14 cellular contexts compared by ENCODE assay signal in genomic region chr5:346229-346935, GRCh38. TPM values are rescaled to one million over a fixed set of nuclear protein-coding genes. Genes with fewer than 3 reads are reported as not detected.
DNase-seq lines count a peak whose midpoint lies in the region; TF ChIP-seq lines count a peak whose summit lies in the region.
"Had no signal": no experiment of that assay in that cellular context is flagged by ENCODE, and none has a peak within 500 bp of the region (broad histone marks: within the 10 kb centered on the region; RNA-seq: fewer than 3 reads in every experiment).

No MANE protein-coding gene starts in this region.

- peaks cover 6% of the 10 kb centered on the region for H3F3A ChIP-seq in neural progenitor cell (ENCODE audit: low read depth)

- no peaks in the 10 kb centered on the region for H3K9me3 ChIP-seq in neural progenitor cell (ENCODE audit: low read depth)

- no peak overlapping the region for H3K4me3 Mint-ChIP-seq in activated CD4-positive, alpha-beta memory T cell treated with anti-CD3 and anti-CD28 coated beads, Interleukin-2, amount 10 ng/mL, durations not matched to agents 7 days and 5 days
- H3K4me3 Mint-ChIP-seq in activated CD4-positive, alpha-beta memory T cell treated with anti-CD3 and anti-CD28 coated beads for 36 hours, result no peak overlapping the region
- H3K4me3 Mint-ChIP-seq in activated naive CD8-positive, alpha-beta T cell treated with anti-CD3 and anti-CD28 coated beads for 36 hours, result peak overlapping the region; percentile 63
- peak overlapping the region; percentile 46 for H3K4me3 Mint-ChIP-seq in neural progenitor cell
- H3K4me3 Mint-ChIP-seq: H9 had no signal

- no peaks in the 10 kb centered on the region for H3K79me2 ChIP-seq in neural progenitor cell (ENCODE audit: low read depth)
- H3K79me2 ChIP-seq: parathyroid adenoma had no signal

- H3K27me3 ChIP-seq in neural progenitor cell, result peaks cover 29% of the 10 kb centered on the region

- H3K4me3 ChIP-seq in neural progenitor cell, result no peak overlapping the region
- H3K4me3 ChIP-seq: PC-9 had no signal

- H3K36me3 Mint-ChIP-seq in activated CD4-positive, alpha-beta memory T cell treated with anti-CD3 and anti-CD28 coated beads, Interleukin-2, amount 10 ng/mL, durations not matched to agents 7 days and 5 days (ENCODE audit: low read depth), result peaks cover 40% of the 10 kb centered on the region
- H3K36me3 Mint-ChIP-seq in activated CD4-positive, alpha-beta memory T cell treated with anti-CD3 and anti-CD28 coated beads for 36 hours, result peaks cover 10% of the 10 kb centered on the region
- H3K36me3 Mint-ChIP-seq in activated naive CD8-positive, alpha-beta T cell treated with anti-CD3 and anti-CD28 coated beads for 36 hours, result peaks cover 55% of the 10 kb centered on the region
- peaks cover 3% of the 10 kb centered on the region for H3K36me3 Mint-ChIP-seq in neural progenitor cell

- H4K20me1 ChIP-seq in neural progenitor cell (ENCODE audit: low read depth), result no peaks in the 10 kb centered on the region

- H3K27me3 Mint-ChIP-seq in activated CD4-positive, alpha-beta memory T cell treated with anti-CD3 and anti-CD28 coated beads, Interleukin-2, amount 10 ng/mL, durations not matched to agents 7 days and 5 days, result no peaks in the 10 kb centered on the region
- peaks cover 36% of the 10 kb centered on the region for H3K27me3 Mint-ChIP-seq in activated CD4-positive, alpha-beta memory T cell treated with anti-CD3 and anti-CD28 coated beads for 36 hours
- H3K27me3 Mint-ChIP-seq in activated naive CD8-positive, alpha-beta T cell treated with anti-CD3 and anti-CD28 coated beads for 36 hours, result no peaks in the 10 kb centered on the region
- peaks cover 15% of the 10 kb centered on the region for H3K27me3 Mint-ChIP-seq in neural progenitor cell (ENCODE audit: insufficient read depth, low read depth)

- no peaks in the 10 kb centered on the region for H3K36me3 ChIP-seq in neural progenitor cell

- H2AFZ ChIP-seq in neural progenitor cell (replicated peaks), result no peak overlapping the region
- H2AFZ ChIP-seq: parathyroid adenoma, PC-9 had no signal

- no peak for TF ChIP-seq CTCF in GM20000 (IDR thresholded peaks at IDR 0.05; ENCODE audit: extremely low read depth, missing control alignments)
- TF ChIP-seq CTCF in neural progenitor cell (IDR thresholded peaks at IDR 0.05), result no peak

- intact Hi-C loops in activated CD4-positive, alpha-beta memory T cell treated with anti-CD3 and anti-CD28 coated beads for 36 hours (cut with micrococcal nuclease), result no loop called here

- no peaks in the 10 kb centered on the region for H3K4me1 ChIP-seq in neural progenitor cell
- H3K4me1 ChIP-seq: parathyroid adenoma had no signal

- H3K27ac ChIP-seq in neural progenitor cell, result no peak overlapping the region
- H3K27ac ChIP-seq: parathyroid adenoma, PC-9 had no signal

- CTCF ChIA-PET in activated CD4-positive, alpha-beta memory T cell treated with anti-CD3 and anti-CD28 coated beads, Interleukin-2, amount 10 ng/mL, durations not matched to agents 7 days and 5 days (lab: Charles Lee), result interaction anchor here (1.1 to 1.4 kb wide), 2 partner anchors 9 to 30 kb away, joined by 3 read pairs; no protein-coding TSS in a partner anchor
- CTCF ChIA-PET in activated CD4-positive, alpha-beta memory T cell treated with anti-CD3 and anti-CD28 coated beads for 36 hours (lab: Charles Lee), result interaction anchor here (0.9 to 1.1 kb wide), 2 partner anchors 17 to 29 kb away, joined by 3 read pairs; no protein-coding TSS in a partner anchor

- POLR2A ChIA-PET in activated CD4-positive, alpha-beta memory T cell treated with anti-CD3 and anti-CD28 coated beads, Interleukin-2, amount 10 ng/mL, durations not matched to agents 7 days and 5 days (lab: Charles Lee), result interaction anchor here (1.0 to 1.9 kb wide), 3 partner anchors 9 to 32 kb away, joined by 3 to 9 read pairs (median 3); no protein-coding TSS in a partner anchor
- POLR2A ChIA-PET in activated CD4-positive, alpha-beta memory T cell treated with anti-CD3 and anti-CD28 coated beads for 36 hours (lab: Charles Lee), result interaction anchor here (0.6 kb wide), 1 partner anchor 13 kb away, joined by 3 read pairs; no protein-coding TSS in a partner anchor

- H3K4me2 ChIP-seq in neural progenitor cell, result no peak overlapping the region
- H3K4me2 ChIP-seq: PC-9 had no signal

- H3K27ac Mint-ChIP-seq in activated CD4-positive, alpha-beta memory T cell treated with anti-CD3 and anti-CD28 coated beads, Interleukin-2, amount 10 ng/mL, durations not matched to agents 7 days and 5 days, result peak overlapping the region; percentile 45
- H3K27ac Mint-ChIP-seq in activated CD4-positive, alpha-beta memory T cell treated with anti-CD3 and anti-CD28 coated beads for 36 hours, result no peak overlapping the region
- peak overlapping the region; percentile 72 for H3K27ac Mint-ChIP-seq in activated naive CD8-positive, alpha-beta T cell treated with anti-CD3 and anti-CD28 coated beads for 36 hours
- no peak overlapping the region for H3K27ac Mint-ChIP-seq in neural progenitor cell

- DNase-seq in activated CD4-positive, alpha-beta memory T cell treated with anti-CD3 and anti-CD28 coated beads, Interleukin-2, amount 10 ng/mL, durations not matched to agents 7 days and 5 days, result no peak
- DNase-seq in activated CD4-positive, alpha-beta memory T cell treated with anti-CD3 and anti-CD28 coated beads for 36 hours, result no peak
- DNase-seq in GM20000 (ENCODE audit: low spot score) (peak; percentile 35), neural progenitor cell (ENCODE audit: low spot score) (no peak), HT-29 (ENCODE audit: low spot score) (no peak), AG08396 (ENCODE audit: low spot score) (no peak)
- DNase-seq in activated naive CD8-positive, alpha-beta T cell treated with anti-CD3 and anti-CD28 coated beads for 36 hours, result no peak
- DNase-seq in central memory CD4-positive, alpha-beta T cell, result no peak
- DNase-seq: ACHN, NCI-H1694 treated with DMSO at 0.1 percent for 48 hours, NCI-H510A treated with DMSO at 0.1 percent for 48 hours, PC-9 had no signal

- no peak overlapping the region for H3K9ac ChIP-seq in neural progenitor cell
- H3K9ac ChIP-seq: parathyroid adenoma had no signal

- peaks cover 48% of the 10 kb centered on the region for H3K4me1 Mint-ChIP-seq in activated CD4-positive, alpha-beta memory T cell treated with anti-CD3 and anti-CD28 coated beads, Interleukin-2, amount 10 ng/mL, durations not matched to agents 7 days and 5 days
- H3K4me1 Mint-ChIP-seq in activated CD4-positive, alpha-beta memory T cell treated with anti-CD3 and anti-CD28 coated beads for 36 hours (ENCODE audit: low read depth), result peaks cover 28% of the 10 kb centered on the region
- peaks cover 29% of the 10 kb centered on the region for H3K4me1 Mint-ChIP-seq in activated naive CD8-positive, alpha-beta T cell treated with anti-CD3 and anti-CD28 coated beads for 36 hours
- peaks cover 17% of the 10 kb centered on the region for H3K4me1 Mint-ChIP-seq in neural progenitor cell

- H3K9me3 Mint-ChIP-seq in activated CD4-positive, alpha-beta memory T cell treated with anti-CD3 and anti-CD28 coated beads, Interleukin-2, amount 10 ng/mL, durations not matched to agents 7 days and 5 days, result no peaks in the 10 kb centered on the region
- H3K9me3 Mint-ChIP-seq in activated CD4-positive, alpha-beta memory T cell treated with anti-CD3 and anti-CD28 coated beads for 36 hours, result peaks cover 3% of the 10 kb centered on the region
- H3K9me3 Mint-ChIP-seq in activated naive CD8-positive, alpha-beta T cell treated with anti-CD3 and anti-CD28 coated beads for 36 hours, result peaks cover under 1% of the 10 kb centered on the region
- H3K9me3 Mint-ChIP-seq in neural progenitor cell, result peaks cover 4% of the 10 kb centered on the region

RNA-seq across cellular contexts. Expression of gene AHRR, which starts 24.9 kb away (rescaled TPM):
- total RNA-seq in activated CD4-positive, alpha-beta memory T cell treated with anti-CD3 and anti-CD28 coated beads, Interleukin-2, amount 10 ng/mL, durations not matched to agents 7 days and 5 days, result 10 to 100 TPM; 23.6 to 24.6 TPM
- total RNA-seq in activated CD4-positive, alpha-beta memory T cell treated with anti-CD3 and anti-CD28 coated beads for 36 hours, result 10 to 100 TPM; 16.7 to 16.8 TPM
- total RNA-seq in activated naive CD8-positive, alpha-beta T cell treated with anti-CD3 and anti-CD28 coated beads for 36 hours, result 10 to 100 TPM; 24.0 to 26.6 TPM
- 0.34 and 0.68 TPM in 2 replicates for total RNA-seq in neural progenitor cell (ENCODE audit: low replicate concordance)
- total RNA-seq in HT-29 (2014; rRNA removed; shearing (Covaris generic)), result 3.0 and 5.4 TPM in 2 replicates

Comparison
In these comparisons a context has a peak if more than half of its experiments do, and no peak if none do; other contexts are left out.
1. H3K27ac Mint-ChIP-seq: peak in activated CD4-positive, alpha-beta memory T cell treated with anti-CD3 and anti-CD28 coated beads, Interleukin-2, amount 10 ng/mL, durations not matched to agents 7 days and 5 days (single experiment) and activated naive CD8-positive, alpha-beta T cell treated with anti-CD3 and anti-CD28 coated beads for 36 hours (single experiment); none in activated CD4-positive, alpha-beta memory T cell treated with anti-CD3 and anti-CD28 coated beads for 36 hours (single experiment) and neural progenitor cell (single experiment).
2. H3K4me3 Mint-ChIP-seq: peak in activated naive CD8-positive, alpha-beta T cell treated with anti-CD3 and anti-CD28 coated beads for 36 hours (single experiment) and neural progenitor cell (single experiment); none in activated CD4-positive, alpha-beta memory T cell treated with anti-CD3 and anti-CD28 coated beads, Interleukin-2, amount 10 ng/mL, durations not matched to agents 7 days and 5 days (single experiment) and activated CD4-positive, alpha-beta memory T cell treated with anti-CD3 and anti-CD28 coated beads for 36 hours (single experiment).